Comparison of ENCODE assay signal across 23 cellular contexts in genomic region chrX:85996555-85996954, GRCh38.
"Had no signal": no experiment of that assay in that cellular context is flagged by ENCODE, and none has a peak within 500 bp of the region (broad histone marks: within the 10 kb centered on the region; RNA-seq: fewer than 3 reads in every experiment).

No MANE protein-coding gene starts in this region.

- H3K9me3 Mint-ChIP-seq: activated naive CD4-positive, alpha-beta T cell treated with anti-CD3 and anti-CD28 coated beads for 36 hours; activated T-cell treated with anti-CD3 and anti-CD28 coated beads, Interleukin-2, amount 50 U/mL, for 4 hours; T-helper 1 cell treated with Interleukin-12 subunit alpha and Interleukin-12 subunit beta and Interleukin-4 antibody, amounts not matched to agents 30 μg/mL and 1 μg/mL, for 36 hours had no signal

- H3K36me3 ChIP-seq: brain microvascular endothelial cell, cardiac muscle cell had no signal

- ATAC-seq: activated CD8-positive, alpha-beta T cell treated with anti-CD3 and anti-CD28 coated beads, Interleukin-2, amount 10 ng/mL, durations not matched to agents 7 days and 5 days; activated T-cell treated with anti-CD3 and anti-CD28 coated beads, Interleukin-2, amount 50 U/mL, for 4 hours; Panc1; Right ventricle myocardium inferior had no signal

- H3K27me3 Mint-ChIP-seq: activated naive CD8-positive, alpha-beta T cell had no signal

- H3K27ac ChIP-seq: brain microvascular endothelial cell, cardiac muscle cell had no signal

- H3K27me3 ChIP-seq: brain microvascular endothelial cell, cardiac muscle cell had no signal

- H3K4me3 ChIP-seq: cardiac muscle cell had no signal

- H3K27ac Mint-ChIP-seq: activated CD8-positive, alpha-beta T cell treated with anti-CD3 and anti-CD28 coated beads, Interleukin-2, amount 10 ng/mL, durations not matched to agents 7 days and 5 days; activated naive CD4-positive, alpha-beta T cell treated with anti-CD3 and anti-CD28 coated beads for 36 hours; activated naive CD8-positive, alpha-beta T cell; T-helper 1 cell treated with Interleukin-12 subunit alpha and Interleukin-12 subunit beta and Interleukin-4 antibody, amounts not matched to agents 30 μg/mL and 1 μg/mL, for 36 hours had no signal

- H3K4me3 Mint-ChIP-seq: activated CD8-positive, alpha-beta T cell treated with anti-CD3 and anti-CD28 coated beads, Interleukin-2, amount 10 ng/mL, durations not matched to agents 7 days and 5 days; activated naive CD4-positive, alpha-beta T cell treated with anti-CD3 and anti-CD28 coated beads for 36 hours; activated naive CD8-positive, alpha-beta T cell; activated T-cell treated with anti-CD3 and anti-CD28 coated beads, Interleukin-2, amount 50 U/mL, for 4 hours; T-helper 1 cell treated with Interleukin-12 subunit alpha and Interleukin-12 subunit beta and Interleukin-4 antibody, amounts not matched to agents 30 μg/mL and 1 μg/mL, for 36 hours had no signal

- DNase-seq: activated CD4-positive, alpha-beta T cell treated with anti-CD3 and anti-CD28 coated beads for 48 hours; activated CD4-positive, alpha-beta T cell treated with anti-CD3 and anti-CD28 coated beads, Interleukin-2, amount 50 U/mL, for 4 hours; activated CD4-positive, CD25-positive, alpha-beta regulatory T cell treated with anti-CD3 and anti-CD28 coated beads, Interleukin-2, amount 50 U/mL, for 72 hours; activated CD8-positive, alpha-beta T cell treated with anti-CD3 and anti-CD28 coated beads, Interleukin-2, amount 10 ng/mL, durations not matched to agents 7 days and 5 days; activated effector memory CD4-positive, alpha-beta T cell treated with anti-CD3 and anti-CD28 coated beads, Interleukin-2, amount 50 U/mL, for 16 hours; activated naive CD4-positive, alpha-beta T cell treated with anti-CD3 and anti-CD28 coated beads for 36 hours; activated T-cell treated with anti-CD3 and anti-CD28 coated beads, Interleukin-2, amount 50 U/mL, for 4 hours; amygdala; brain microvascular endothelial cell; MM.1S; NCI-H1105; NCI-H1436; NCI-H1694 treated with DMSO at 0.1 percent for 48 hours; NCI-H2081; NCI-H446 treated with DMSO at 0.1 percent for 48 hours; NCI-H524 treated with DMSO at 0.1 percent for 48 hours; NCI-H82; RPMI8226 had no signal
